ENCODE assay signal across 36 cellular contexts in genomic region chr7:54672519-54672918, GRCh38.
"Had no signal": no experiment of that assay in that cellular context is flagged by ENCODE, and none has a peak within 500 bp of the region (broad histone marks: within the 10 kb centered on the region; RNA-seq: fewer than 3 reads in every experiment).

No MANE protein-coding gene starts in this region.

- H3K9me3 ChIP-seq: MG63 had no signal

- H3K27ac ChIP-seq: KMS-11 had no signal

- H3K27me3 ChIP-seq: MG63 had no signal

- H3K4me2 ChIP-seq: KMS-11 had no signal

- H3K9ac ChIP-seq: KMS-11 had no signal

- H3K4me3 ChIP-seq: MG63 had no signal

- H3K36me3 ChIP-seq: MG63 had no signal

- DNase-seq: Karpas-422, Kasumi-1, MG63, MM.1S, MV-4-11, NCI-H1048, NCI-H1092, NCI-H1092 treated with DMSO at 0.1 percent for 48 hours, NCI-H1105, NCI-H1105 treated with DMSO at 0.1 percent for 48 hours, NCI-H1417, NCI-H1417 treated with DMSO at 0.1 percent for 48 hours, NCI-H1436, NCI-H1436 treated with DMSO at 0.1 percent for 48 hours, NCI-H146, NCI-H1694, NCI-H1694 treated with DMSO at 0.1 percent for 48 hours, NCI-H187, NCI-H187 treated with DMSO at 0.1 percent for 48 hours, NCI-H1930, NCI-H2029, NCI-H2029 treated with DMSO at 0.1 percent for 48 hours, NCI-H2081, NCI-H2081 treated with DMSO at 0.1 percent for 48 hours, NCI-H2107, NCI-H2171, NCI-H2171 treated with DMSO at 0.1 percent for 48 hours, NCI-H2227 treated with DMSO at 0.1 percent for 48 hours, NCI-H226, NCI-H345, NCI-H446, NCI-H446 treated with DMSO at 0.1 percent for 48 hours, NCI-H510A, NCI-H510A treated with DMSO at 0.1 percent for 48 hours, NCI-H524 had no signal
